Comparison of ENCODE assay signal across 10 cellular contexts in the genomic region with DNA sequence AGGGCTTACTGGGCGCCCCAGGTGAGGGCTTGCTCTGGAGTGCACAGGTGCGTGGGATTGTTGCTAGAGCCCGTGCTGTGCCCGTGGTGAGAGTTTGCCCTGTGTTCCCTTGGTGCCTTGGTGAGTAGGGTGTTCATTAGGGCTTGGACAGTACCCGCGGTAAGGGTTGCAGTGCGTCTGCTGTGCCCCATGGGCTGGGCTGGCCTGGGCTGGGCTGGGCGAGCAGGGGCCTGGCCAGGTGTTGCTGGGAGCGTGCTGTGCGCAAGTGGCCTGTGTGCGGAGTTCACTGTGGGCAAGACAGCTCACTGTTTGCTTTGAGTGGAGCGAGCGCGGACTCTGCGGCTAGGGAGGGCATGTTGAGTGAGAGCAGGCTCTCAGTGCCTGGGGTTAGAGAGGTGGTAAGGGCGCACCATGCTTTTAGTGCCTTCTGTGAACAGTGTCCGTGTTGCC. TPM values are rescaled to one million over a fixed set of nuclear protein-coding genes. Genes with fewer than 3 reads are reported as not detected.
DNase-seq lines count a peak whose midpoint lies in the region; ATAC-seq, FAIRE-seq and TF ChIP-seq lines count a peak whose summit lies in the region.
"Had no signal": no experiment of that assay in that cellular context is flagged by ENCODE, and none has a peak within 500 bp of the region (broad histone marks: within the 10 kb centered on the region; RNA-seq: fewer than 3 reads in every experiment).

No MANE protein-coding gene starts in this region.

- DNase-seq in activated naive CD4-positive, alpha-beta T cell treated with anti-CD3 and anti-CD28 coated beads, Interleukin-2, amount 50 U/mL, for 72 hours (ENCODE audit: low spot score in 2 of 2): no peak
- DNase-seq in K562 (ENCODE audit: extremely low read depth in 1 of 4, low spot score in 3 of 4): peak in 1 of 4 experiments; percentile 70
- DNase-seq in tibial artery: no peak
- no peak for DNase-seq in AG08395 (ENCODE audit: low spot score)
- DNase-seq in ecto neural progenitor cell (ENCODE audit: low spot score): no peak
- no peak for DNase-seq in HPDE6-E6E7 (ENCODE audit: extremely low spot score)

- no peak for TF ChIP-seq RAD21 in K562 (CRISPR knock-in tag; conservative IDR thresholded peaks at IDR 0.05 in 1 of 2, IDR thresholded peaks at IDR 0.05 in 1 of 2)
- TF ChIP-seq RAD21 in liver (IDR thresholded peaks at IDR 0.05): no peak

- H3K4me1 ChIP-seq in K562 (replicated peaks in 1 of 2; ENCODE audit: control insufficient read depth in 2 of 2, insufficient read depth in 2 of 2, low read length in 2 of 2): peaks cover 29 to 31% of the 10 kb centered on the region in 2 experiments
- peaks cover 2 to 14% (median 5%) of the 10 kb centered on the region in 4 donors for H3K4me1 ChIP-seq in liver (ENCODE audit: control insufficient read depth in 4 of 4, insufficient read depth in 4 of 4, low read length in 3 of 4)
- H3K4me1 ChIP-seq in tibial artery: peaks cover 0 to 16% (median 12%) of the 10 kb centered on the region in 4 donors

- H3K4me3 Mint-ChIP-seq in activated naive CD4-positive, alpha-beta T cell treated with anti-CD3 and anti-CD28 coated beads, Interleukin-2, amount 50 U/mL, for 24 hours: peak overlapping the region; percentile 75

- peak overlapping the region; percentile 80 for H3K27ac ChIP-seq in K562 (ENCODE audit: extremely low read depth, low read depth, low read length)
- H3K27ac ChIP-seq in liver (ENCODE audit: low read depth in 1 of 2, low read length in 2 of 2): no peak overlapping the region
- H3K27ac ChIP-seq in tibial artery: no peak overlapping the region

- no peaks in the 10 kb centered on the region for H3K36me3 Mint-ChIP-seq in activated naive CD4-positive, alpha-beta T cell treated with anti-CD3 and anti-CD28 coated beads, Interleukin-2, amount 50 U/mL, for 24 hours
- no peaks in the 10 kb centered on the region for H3K36me3 Mint-ChIP-seq in activated naive CD4-positive, alpha-beta T cell treated with anti-CD3 and anti-CD28 coated beads, Interleukin-2, amount 50 U/mL, for 72 hours

- peaks cover 17% of the 10 kb centered on the region for H3K27me3 Mint-ChIP-seq in activated naive CD4-positive, alpha-beta T cell treated with anti-CD3 and anti-CD28 coated beads, Interleukin-2, amount 50 U/mL, for 24 hours

- no peak for TF ChIP-seq CTCF in K562 (IDR thresholded peaks at IDR 0.05 in 2 of 3, conservative IDR thresholded peaks at IDR 0.05 in 1 of 3; ENCODE audit: insufficient read depth in 2 of 3, low read depth in 1 of 3, low read length in 3 of 3)
- no peak for TF ChIP-seq CTCF in liver (IDR thresholded peaks at IDR 0.05; ENCODE audit: low read depth, low read length, missing input control)
- TF ChIP-seq CTCF in tibial artery (IDR thresholded peaks at IDR 0.05): no peak

- peak overlapping the region; percentile 67 for H3K4me3 ChIP-seq in K562
- peak overlapping the region in 2 of 3 donors; percentile 57 to 81 for H3K4me3 ChIP-seq in liver (ENCODE audit: low read depth in 1 of 3, low read length in 3 of 3)
- H3K4me3 ChIP-seq in tibial artery: peak overlapping the region; percentile 53 to 55

- TF ChIP-seq POLR2A in K562 (conservative IDR thresholded peaks at IDR 0.05): no peak

- H3K4me1 Mint-ChIP-seq in activated naive CD4-positive, alpha-beta T cell treated with anti-CD3 and anti-CD28 coated beads, Interleukin-2, amount 50 U/mL, for 24 hours: peaks cover 7% of the 10 kb centered on the region

- TF ChIP-seq EP300 in K562 (IDR thresholded peaks at IDR 0.05; ENCODE audit: low read length): no peak

- H3K36me3 ChIP-seq in K562 (ENCODE audit: control insufficient read depth, insufficient read depth, low read length): peaks cover 3% of the 10 kb centered on the region; the same call in 2 of the 3 replicates
- H3K36me3 ChIP-seq in liver (ENCODE audit: control insufficient read depth in 4 of 4, insufficient read depth in 3 of 4, low read depth in 1 of 4, low read length in 3 of 4): no peaks in the 10 kb centered on the region
- H3K36me3 ChIP-seq in tibial artery: no peaks in the 10 kb centered on the region

- H3K9me3 ChIP-seq in K562 (replicated peaks; ENCODE audit: control insufficient read depth, insufficient read depth, low read depth, low read length) (no peaks in the 10 kb centered on the region), liver (ENCODE audit: control insufficient read depth in 4 of 4, low read length in 3 of 4) (no peaks in the 10 kb centered on the region), tibial artery (no peaks in the 10 kb centered on the region)

- ATAC-seq in activated naive CD4-positive, alpha-beta T cell treated with anti-CD3 and anti-CD28 coated beads, Interleukin-2, amount 50 U/mL, for 72 hours: no peak
- peak; percentile 56 for ATAC-seq in K562

- peak overlapping the region; percentile 80 for H2AFZ ChIP-seq in K562 (ENCODE audit: low read depth, low read length)

- intact Hi-C loops in K562 (cut with micrococcal nuclease) (loop anchor here (5.0 to 10.0 kb wide), 2 partner anchors 107 to 591 kb away; partner anchors contain the start of genes CD46, PFKFB2 and YOD1), tibial artery (cut with DNase I; ENCODE audit: low total_unique reads) (no loop called here)

- in situ Hi-C loops in K562 (cut with MboI): no loop called here

- H3K27me3 ChIP-seq in K562 (ENCODE audit: control insufficient read depth in 2 of 2, insufficient read depth in 2 of 2, low read length in 2 of 2) (no peaks in the 10 kb centered on the region), liver (ENCODE audit: control insufficient read depth in 4 of 4, insufficient read depth in 4 of 4, low read length in 3 of 4) (no peaks in the 10 kb centered on the region), tibial artery (peaks cover 0 to 10% of the 10 kb centered on the region in 2 donors)

- CTCF ChIA-PET in K562 (lab: Yijun Ruan, JAX; ENCODE audit: low intra/inter-chr PET ratio): no interaction called here

- POLR2A ChIA-PET in K562 (lab: Yijun Ruan, JAX): interaction anchor here (0.6 to 1.5 kb wide), 8 partner anchors 11 to 1967 kb away, joined by 3 to 7 read pairs (median 3); no protein-coding TSS in a partner anchor

- H3K9me1 ChIP-seq in K562 (ENCODE audit: control insufficient read depth, insufficient read depth, low read length): no peaks in the 10 kb centered on the region

- BruUV-seq in K562 (replicated peaks; lab: Mats Ljungman, UMichigan): no TSS peak

- no peaks in the 10 kb centered on the region for H4K20me1 ChIP-seq in K562 (replicated peaks; ENCODE audit: control insufficient read depth, insufficient read depth, low read length)

- peaks cover 58% of the 10 kb centered on the region for H3K79me2 ChIP-seq in K562 (ENCODE audit: control insufficient read depth, insufficient read depth, low read length)

- peak overlapping the region; percentile 96 for H3K4me2 ChIP-seq in K562 (ENCODE audit: insufficient read depth, low read length)

- peak overlapping the region; percentile 75 to 96 for H3K9ac ChIP-seq in K562 (ENCODE audit: insufficient read depth in 1 of 2, low read depth in 2 of 2, low read length in 2 of 2)
- H3K9ac ChIP-seq in liver (ENCODE audit: low read depth in 1 of 2, low read length in 2 of 2): no peak overlapping the region

- FAIRE-seq in K562 (lab: Jason Lieb, UNC): no peak
- FAIRE-seq: D721Med had no signal

- under 1% methylated on average over 17 of the region's 17 CpGs for WGBS in K562 (ENCODE audit: insufficient coverage, low coverage, missing lambda C conversion rate)
- WGBS in liver: 78% methylated on average over 17 of the region's 17 CpGs

- no peak overlapping the region for H3K27ac Mint-ChIP-seq in activated naive CD4-positive, alpha-beta T cell treated with anti-CD3 and anti-CD28 coated beads, Interleukin-2, amount 50 U/mL, for 24 hours
- H3K27ac Mint-ChIP-seq in activated naive CD4-positive, alpha-beta T cell treated with anti-CD3 and anti-CD28 coated beads, Interleukin-2, amount 50 U/mL, for 72 hours: peak overlapping the region in 1 of 2 donors; percentile 84

- no peaks in the 10 kb centered on the region for H3K9me3 Mint-ChIP-seq in activated naive CD4-positive, alpha-beta T cell treated with anti-CD3 and anti-CD28 coated beads, Interleukin-2, amount 50 U/mL, for 24 hours
- no peaks in the 10 kb centered on the region for H3K9me3 Mint-ChIP-seq in activated naive CD4-positive, alpha-beta T cell treated with anti-CD3 and anti-CD28 coated beads, Interleukin-2, amount 50 U/mL, for 72 hours

TF ChIP-seq in K562, 482 proteins besides CTCF, POLR2A, EP300 and RAD21 (continues in another document):
- no peak for TF ChIP-seq ZNF354B (CRISPR knock-in tag; IDR thresholded peaks at IDR 0.05)
- no peak for TF ChIP-seq E2F3 (CRISPR knock-in tag; IDR thresholded peaks at IDR 0.05)
- TF ChIP-seq SRSF7 (optimal IDR thresholded peaks at IDR 0.05; ENCODE audit: low read depth, low read length): no peak
- no peak for TF ChIP-seq EGR1 (conservative IDR thresholded peaks at IDR 0.05)

TF ChIP-seq in liver, 16 proteins besides CTCF, POLR2A, EP300 and RAD21:
- TF ChIP-seq EGR1 (IDR thresholded peaks at IDR 0.05; ENCODE audit: low read depth in 2 of 2): no peak

RNA-seq across cellular contexts. Expression of gene CR1L, which starts 0.7 kb away (rescaled TPM):
- total RNA-seq in activated naive CD4-positive, alpha-beta T cell treated with anti-CD3 and anti-CD28 coated beads, Interleukin-2, amount 50 U/mL, for 72 hours: 1 to 10 TPM in 1 of 2 donors, not detected in 1; 1.4 TPM
- total RNA-seq in K562 (2011; cell fraction: chromatin; rRNA removed; ENCODE audit: low replicate concordance): 155 and 191 TPM in 2 replicates
- 84.4 and 92.0 TPM in 2 replicates for total RNA-seq in K562 (2011; cell fraction: nucleolus; rRNA removed)
- total RNA-seq in K562 (2011; cell fraction: nucleoplasm; rRNA removed): 106 and 111 TPM in 2 replicates
- total RNA-seq in K562 (2014; rRNA removed) (10.1 and 11.9 TPM in 2 replicates), K562 (2014; rRNA removed; fragmentation: Illumina TruSeq; extraction: Trizol) (22.6 and 26.2 TPM in 2 replicates), K562 (2015; rRNA removed; fragmentation: Illumina TruSeq; extraction: Trizol) (12.7 and 14.2 TPM in 2 replicates), K562 (2021) (30.0 and 33.7 TPM in 2 replicates), liver (10 to 100 TPM in 1 of 2 donors, under 1 TPM in 1; 0.33 to 30.9 TPM)
- polyA plus RNA-seq in K562 (2011; rRNA removed) (37.8 and 45.4 TPM in 2 replicates), K562 (2014; fragmentation: Illumina TruSeq; extraction: Trizol) (37.0 and 51.1 TPM in 2 replicates), K562 (2014; fragmentation: Nextera tagmentation; extraction: Ambion mirVana) (10 to 100 TPM; 53.4 to 74.8 TPM), K562 (2014; rRNA removed) (34.3 and 35.1 TPM in 2 replicates), liver (under 1 TPM; 0.18 to 0.50 TPM)
- polyA plus RNA-seq in K562 (2011; cell fraction: cytosol; rRNA removed): 45.9 and 63.7 TPM in 2 replicates
- 126 and 140 TPM in 2 replicates for polyA plus RNA-seq in K562 (2011; cell fraction: nucleus; rRNA removed)
- polyA plus RNA-seq in K562 (2012): 15.0 and 22.9 TPM in 2 replicates
- 54.6 and 74.7 TPM in 2 replicates for polyA minus RNA-seq in K562 (2011; rRNA and poly(A)+ RNA removed)
- 27.0 and 30.3 TPM in 2 replicates for polyA minus RNA-seq in K562 (2011; cell fraction: cytosol; rRNA and poly(A)+ RNA removed)
- 88.5 and 136 TPM in 2 replicates for polyA minus RNA-seq in K562 (2011; cell fraction: nucleus; rRNA and poly(A)+ RNA removed)
- total RNA-seq: omental fat pad had no signal

Comparison
In these comparisons a context has a peak if more than half of its experiments do, and no peak if none do; other contexts are left out.
1. H3K9ac ChIP-seq: peak in K562 (2 of 2); none in liver (0 of 2).
2. Peak in every context shown above with its lines, with median percentiles within 50 percentile points of each other: H3K4me3 ChIP-seq.